Comparison of ENCODE assay signal across 39 cellular contexts in the genomic region with DNA sequence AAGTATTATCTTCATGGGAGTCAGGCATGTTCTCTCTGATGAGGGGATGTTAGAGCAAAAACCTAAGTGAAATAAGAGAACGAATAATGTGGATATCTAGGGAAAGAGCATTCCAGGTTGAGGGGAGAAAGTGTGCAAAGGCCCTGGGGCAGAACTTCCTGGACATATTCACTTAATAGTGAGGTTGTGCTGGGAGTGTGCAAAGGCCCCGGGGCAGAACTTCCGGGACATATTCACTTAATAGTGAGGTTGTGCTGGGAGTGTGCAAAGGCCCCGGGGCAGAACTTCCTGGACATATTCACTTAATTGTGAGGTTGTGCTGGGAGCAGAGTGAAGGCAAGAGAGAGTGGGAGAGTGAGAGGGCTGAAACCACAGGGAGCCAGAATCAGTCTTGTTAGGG. TPM values are rescaled to one million over a fixed set of nuclear protein-coding genes. Genes with fewer than 3 reads are reported as not detected.
"Had no signal": no experiment of that assay in that cellular context is flagged by ENCODE, and none has a peak within 500 bp of the region (broad histone marks: within the 10 kb centered on the region; RNA-seq: fewer than 3 reads in every experiment).

No MANE protein-coding gene starts in this region.

- FAIRE-seq: TTC549 had no signal

- H3K9me3 Mint-ChIP-seq: activated B cell treated with CpG ODN at 0.5 μM for 24 hours; activated CD4-positive, alpha-beta memory T cell treated with anti-CD3 and anti-CD28 coated beads for 36 hours; activated CD4-positive, alpha-beta T cell treated with anti-CD3 and anti-CD28 coated beads, Interleukin-2, amount 10 ng/mL, durations not matched to agents 24 days and 14 days; activated CD8-positive, alpha-beta T cell treated with anti-CD3 and anti-CD28 coated beads for 36 hours; activated naive CD4-positive, alpha-beta T cell treated with anti-CD3 and anti-CD28 coated beads for 36 hours; activated naive CD4-positive, alpha-beta T cell treated with anti-CD3 and anti-CD28 coated beads, Interleukin-2, amount 50 U/mL, for 72 hours; activated naive CD8-positive, alpha-beta T cell treated with anti-CD3 and anti-CD28 coated beads for 36 hours; activated T-cell treated with anti-CD3 and anti-CD28 coated beads, Interleukin-2, amount 50 U/mL, for 4 hours; activated T-cell treated with anti-CD3 and anti-CD28 coated beads, Interleukin-2, amount 50 U/mL, for 72 hours; activated T-helper 1 cell treated with anti-CD3 and anti-CD28 coated beads, Interleukin-12 subunit alpha, Interleukin-12 subunit beta, Interleukin-2, Interleukin-4 antibody, amounts not matched to agents 30 ng/mL and 10 ng/mL and 1 ng/mL, durations not matched to agents 14 hours and 24 hours and 36 hours; T-helper 1 cell treated with Interleukin-12 subunit alpha and Interleukin-12 subunit beta and Interleukin-4 antibody, amounts not matched to agents 30 μg/mL and 1 μg/mL, for 36 hours; T-helper 2 cell treated with Interferon-gamma antibody and Interleukin-4, amounts not matched to agents 5 μg/mL and 100 μg/mL, for 36 hours had no signal

- H3K27ac ChIP-seq: adrenal gland, ascending aorta, body of pancreas, brain microvascular endothelial cell, breast epithelium, VCaP had no signal

- H3K4me3 ChIP-seq: adrenal gland, ascending aorta, body of pancreas, breast epithelium had no signal

- H3K9me3 ChIP-seq: adrenal gland, ascending aorta, body of pancreas, breast epithelium had no signal

- H3K27me3 Mint-ChIP-seq: activated B cell treated with CpG ODN at 0.5 μM for 24 hours; activated naive CD8-positive, alpha-beta T cell treated with anti-CD3 and anti-CD28 coated beads for 36 hours had no signal

- H3K36me3 ChIP-seq: adrenal gland, ascending aorta, brain microvascular endothelial cell, breast epithelium had no signal

- H3K4me1 ChIP-seq: ascending aorta, body of pancreas, breast epithelium had no signal

- H3K4me3 Mint-ChIP-seq: activated B cell treated with CpG ODN at 0.5 μM for 24 hours; activated CD4-positive, alpha-beta memory T cell treated with anti-CD3 and anti-CD28 coated beads for 36 hours; activated CD4-positive, alpha-beta T cell treated with anti-CD3 and anti-CD28 coated beads, Interleukin-2, amount 10 ng/mL, durations not matched to agents 24 days and 14 days; activated CD8-positive, alpha-beta T cell treated with anti-CD3 and anti-CD28 coated beads for 36 hours; activated naive CD4-positive, alpha-beta T cell treated with anti-CD3 and anti-CD28 coated beads for 36 hours; activated naive CD8-positive, alpha-beta T cell treated with anti-CD3 and anti-CD28 coated beads for 36 hours; activated T-cell treated with anti-CD3 and anti-CD28 coated beads, Interleukin-2, amount 50 U/mL, for 4 hours; activated T-cell treated with anti-CD3 and anti-CD28 coated beads, Interleukin-2, amount 50 U/mL, for 72 hours; activated T-helper 1 cell treated with anti-CD3 and anti-CD28 coated beads, Interleukin-12 subunit alpha, Interleukin-12 subunit beta, Interleukin-2, Interleukin-4 antibody, amounts not matched to agents 30 ng/mL and 10 ng/mL and 1 ng/mL, durations not matched to agents 14 hours and 24 hours and 36 hours; activated T-helper 17 cell treated with anti-CD3 and anti-CD28 coated beads, Interleukin-2, amount 50 U/mL, for 72 hours; T-helper 1 cell treated with Interleukin-12 subunit alpha and Interleukin-12 subunit beta and Interleukin-4 antibody, amounts not matched to agents 30 μg/mL and 1 μg/mL, for 36 hours; T-helper 2 cell treated with Interferon-gamma antibody and Interleukin-4, amounts not matched to agents 5 μg/mL and 100 μg/mL, for 36 hours had no signal

- H3K36me3 Mint-ChIP-seq: activated CD4-positive, alpha-beta memory T cell treated with anti-CD3 and anti-CD28 coated beads for 36 hours; activated naive CD4-positive, alpha-beta T cell treated with anti-CD3 and anti-CD28 coated beads, Interleukin-2, amount 50 U/mL, for 72 hours; activated naive CD8-positive, alpha-beta T cell treated with anti-CD3 and anti-CD28 coated beads for 36 hours had no signal

- H3K27me3 ChIP-seq: adrenal gland, ascending aorta, body of pancreas, brain microvascular endothelial cell, breast epithelium had no signal

- H3K27ac Mint-ChIP-seq: activated B cell treated with CpG ODN at 0.5 μM for 24 hours; activated CD4-positive, alpha-beta memory T cell treated with anti-CD3 and anti-CD28 coated beads for 36 hours; activated CD4-positive, alpha-beta T cell treated with anti-CD3 and anti-CD28 coated beads, Interleukin-2, amount 10 ng/mL, durations not matched to agents 24 days and 14 days; activated CD8-positive, alpha-beta T cell treated with anti-CD3 and anti-CD28 coated beads for 36 hours; activated naive CD4-positive, alpha-beta T cell treated with anti-CD3 and anti-CD28 coated beads for 36 hours; activated naive CD4-positive, alpha-beta T cell treated with anti-CD3 and anti-CD28 coated beads, Interleukin-2, amount 50 U/mL, for 72 hours; activated naive CD8-positive, alpha-beta T cell treated with anti-CD3 and anti-CD28 coated beads for 36 hours; activated T-cell treated with anti-CD3 and anti-CD28 coated beads, Interleukin-2, amount 50 U/mL, for 72 hours; activated T-helper 1 cell treated with anti-CD3 and anti-CD28 coated beads, Interleukin-12 subunit alpha, Interleukin-12 subunit beta, Interleukin-2, Interleukin-4 antibody, amounts not matched to agents 30 ng/mL and 10 ng/mL and 1 ng/mL, durations not matched to agents 14 hours and 24 hours and 36 hours; activated T-helper 17 cell treated with anti-CD3 and anti-CD28 coated beads, Interleukin-2, amount 50 U/mL, for 72 hours; T-helper 1 cell treated with Interleukin-12 subunit alpha and Interleukin-12 subunit beta and Interleukin-4 antibody, amounts not matched to agents 30 μg/mL and 1 μg/mL, for 36 hours; T-helper 2 cell treated with Interferon-gamma antibody and Interleukin-4, amounts not matched to agents 5 μg/mL and 100 μg/mL, for 36 hours had no signal

- DNase-seq: activated B cell treated with CpG ODN at 0.5 μM for 24 hours; activated CD4-positive, alpha-beta memory T cell treated with anti-CD3 and anti-CD28 coated beads for 36 hours; activated CD4-positive, alpha-beta T cell treated with anti-CD3 and anti-CD28 coated beads for 4 hours; activated CD4-positive, alpha-beta T cell treated with anti-CD3 and anti-CD28 coated beads, Interleukin-2, amount 10 ng/mL, durations not matched to agents 24 days and 14 days; activated CD4-positive, alpha-beta T cell treated with anti-CD3 and anti-CD28 coated beads, Interleukin-2, amount 50 U/mL, for 1 hour; activated CD4-positive, alpha-beta T cell treated with anti-CD3 and anti-CD28 coated beads, Interleukin-2, amount 50 U/mL, for 4 hours; activated CD4-positive, CD25-positive, alpha-beta regulatory T cell treated with anti-CD3 and anti-CD28 coated beads, Interleukin-2, amount 50 U/mL, for 72 hours; activated CD8-positive, alpha-beta memory T cell treated with anti-CD3 and anti-CD28 coated beads, Interleukin-2, amount 50 U/mL, for 4 hours; activated CD8-positive, alpha-beta T cell treated with anti-CD3 and anti-CD28 coated beads for 36 hours; activated effector memory CD4-positive, alpha-beta T cell treated with anti-CD3 and anti-CD28 coated beads, Interleukin-2, amount 50 U/mL, for 16 hours; activated gamma-delta T cell treated with Interleukin-2 at 50 U/mL for 16 hours; activated naive CD4-positive, alpha-beta T cell; activated naive CD4-positive, alpha-beta T cell treated with anti-CD3 and anti-CD28 coated beads for 36 hours; activated naive CD4-positive, alpha-beta T cell treated with anti-CD3 and anti-CD28 coated beads, Interleukin-2, amount 50 U/mL, for 16 hours; activated naive CD8-positive, alpha-beta T cell treated with anti-CD3 and anti-CD28 coated beads for 36 hours; activated T-cell treated with anti-CD3 and anti-CD28 coated beads for 4 hours; activated T-cell treated with anti-CD3 and anti-CD28 coated beads, Interleukin-2, amount 50 U/mL, for 1 hour; activated T-cell treated with anti-CD3 and anti-CD28 coated beads, Interleukin-2, amount 50 U/mL, for 4 hours; activated T-cell treated with anti-CD3 and anti-CD28 coated beads, Interleukin-2, amount 50 U/mL, for 72 hours; adrenal gland; amniotic stem cell; anterior cingulate cortex; body of pancreas; brain microvascular endothelial cell; central memory CD4-positive, alpha-beta T cell; T-helper 2 cell; T-helper 9 cell had no signal

- H3K4me1 Mint-ChIP-seq: activated B cell treated with CpG ODN at 0.5 μM for 24 hours; activated CD4-positive, alpha-beta T cell treated with anti-CD3 and anti-CD28 coated beads, Interleukin-2, amount 10 ng/mL, durations not matched to agents 24 days and 14 days; activated naive CD8-positive, alpha-beta T cell treated with anti-CD3 and anti-CD28 coated beads for 36 hours had no signal

RNA-seq across cellular contexts. Expression of a gene that starts 11.8 kb away (rescaled TPM):
- total RNA-seq: activated B cell treated with CpG ODN at 0.5 μM for 24 hours; activated CD4-positive, alpha-beta memory T cell treated with anti-CD3 and anti-CD28 coated beads for 36 hours; activated CD4-positive, alpha-beta T cell treated with anti-CD3 and anti-CD28 coated beads, Interleukin-2, amount 10 ng/mL, durations not matched to agents 24 days and 14 days; activated CD8-positive, alpha-beta memory T cell treated with anti-CD3 and anti-CD28 coated beads for 36 hours; activated CD8-positive, alpha-beta T cell treated with anti-CD3 and anti-CD28 coated beads for 36 hours; activated naive CD4-positive, alpha-beta T cell treated with anti-CD3 and anti-CD28 coated beads for 36 hours; activated naive CD4-positive, alpha-beta T cell treated with anti-CD3 and anti-CD28 coated beads, Interleukin-2, amount 50 U/mL, for 72 hours; activated naive CD8-positive, alpha-beta T cell treated with anti-CD3 and anti-CD28 coated beads for 36 hours; activated T-helper 1 cell treated with anti-CD3 and anti-CD28 coated beads, Interleukin-12 subunit alpha, Interleukin-12 subunit beta, Interleukin-2, Interleukin-4 antibody, amounts not matched to agents 30 ng/mL and 10 ng/mL and 1 ng/mL, durations not matched to agents 14 hours and 24 hours and 36 hours; activated T-helper 17 cell treated with anti-CD3 and anti-CD28 coated beads, Interleukin-2, amount 50 U/mL, for 72 hours; ascending aorta; cardiac septum; cerebellum had no signal
